In the genomic region with DNA sequence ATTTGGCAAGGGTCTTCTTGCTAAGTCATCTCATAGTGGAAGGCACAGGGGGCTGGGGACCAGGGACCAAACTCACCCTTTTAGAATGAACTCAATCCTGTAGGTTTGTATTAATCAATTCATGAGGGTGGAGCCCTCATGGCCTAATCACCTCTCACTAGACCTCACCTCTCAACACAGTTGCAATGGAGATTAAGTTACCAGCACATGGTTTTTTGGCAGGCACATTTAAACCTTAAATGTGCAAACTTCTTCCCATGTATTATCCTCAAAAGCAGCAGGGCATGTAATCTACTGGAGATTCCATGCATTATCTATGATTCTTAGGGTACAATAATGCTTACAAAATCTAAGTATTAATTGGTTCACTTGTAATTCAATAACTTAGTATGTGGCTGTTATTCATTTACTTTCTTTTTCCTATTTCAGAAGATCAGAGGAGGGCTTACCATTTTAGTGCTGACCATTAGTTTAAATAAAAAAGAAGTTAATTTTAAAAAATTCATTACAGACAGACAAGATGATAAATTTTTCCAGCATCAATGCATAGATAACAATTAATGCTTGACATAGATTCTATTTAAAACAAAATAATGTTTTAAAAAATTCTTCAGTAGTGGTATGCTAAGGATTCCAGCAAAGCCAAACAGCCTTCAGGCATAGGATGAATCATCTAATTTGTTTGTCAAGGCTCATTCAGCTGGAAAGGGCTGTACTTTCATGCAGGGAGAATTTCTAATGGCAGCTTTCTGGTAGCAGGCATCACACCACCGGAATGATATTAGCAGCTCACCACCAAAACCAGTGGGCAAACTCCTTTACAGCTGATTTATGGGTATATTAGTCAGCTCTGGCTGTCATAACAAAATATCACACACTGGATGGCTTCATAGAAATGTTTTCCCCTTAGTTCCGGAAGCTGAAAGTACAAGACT, we compare ENCODE assay signal across 10 cellular contexts.
A peak's percentile ranks its signal among the peaks of the same experiment; 100 is the strongest.
DNase-seq lines count a peak whose midpoint lies in the region; ATAC-seq and TF ChIP-seq lines count a peak whose summit lies in the region.
"Had no signal": no experiment of that assay in that cellular context is flagged by ENCODE, and none has a peak within 500 bp of the region (broad histone marks: within the 10 kb centered on the region; RNA-seq: fewer than 3 reads in every experiment).

No MANE protein-coding gene starts in this region.

- in situ Hi-C loops in mammary epithelial cell (cut with MboI; ENCODE audit: low sequenced_read_pairs in 2 of 2): no loop called here

- no peak overlapping the region for H3K4me3 Mint-ChIP-seq in neural crest cell

- H3K9me3 Mint-ChIP-seq in neural crest cell: peaks cover 5% of the 10 kb centered on the region

- H3K9ac ChIP-seq in mammary epithelial cell (ENCODE audit: insufficient read depth, low read length): no peak overlapping the region

- H4K20me1 ChIP-seq in mammary epithelial cell (ENCODE audit: insufficient read depth, low read length): no peaks in the 10 kb centered on the region

- H3K9me3 ChIP-seq in mammary epithelial cell (replicated peaks; ENCODE audit: insufficient read depth, low read length): no peaks in the 10 kb centered on the region
- H3K9me3 ChIP-seq: gastroesophageal sphincter, neutrophil had no signal

- H3K4me2 ChIP-seq in mammary epithelial cell (ENCODE audit: insufficient read depth, low read depth, low read length): peak overlapping the region; percentile 50

- intact Hi-C loops in mammary epithelial cell (cut with micrococcal nuclease): no loop called here

- CTCF ChIA-PET in mammary epithelial cell (lab: Charles Lee; ENCODE audit: low non-redundant PET): no interaction called here

- peaks cover 30% of the 10 kb centered on the region for H3K4me1 ChIP-seq in mammary epithelial cell (ENCODE audit: insufficient read depth, low read length)

- H3K4me1 Mint-ChIP-seq in neural crest cell: peaks cover 27% of the 10 kb centered on the region

- ATAC-seq in GM21723 (IDR thresholded peaks at IDR 0.05; ENCODE audit: unreplicated experiment): no peak
- ATAC-seq: gastroesophageal sphincter had no signal

- no peaks in the 10 kb centered on the region for H3K79me2 ChIP-seq in mammary epithelial cell (ENCODE audit: insufficient read depth, low read length)

- no peak overlapping the region for H3K4me3 ChIP-seq in mammary epithelial cell (replicated peaks in 1 of 3; ENCODE audit: insufficient read depth in 1 of 3, low read depth in 2 of 3, low read length in 3 of 3)
- H3K4me3 ChIP-seq: gastroesophageal sphincter had no signal

- peak; percentile 84 for DNase-seq in DMS53 (lab: John Stamatoyannopoulos, UW)
- peak; percentile 74 for DNase-seq in NCI-H1694 (lab: John Stamatoyannopoulos, UW)
- DNase-seq in mammary epithelial cell: peak; percentile 94
- DNase-seq in neural crest cell (ENCODE audit: low read depth, low spot score): no peak
- no peak for DNase-seq in NCI-H510A treated with DMSO at 0.1 percent for 48 hours (lab: John Stamatoyannopoulos, UW)
- DNase-seq in activated T-cell treated with anti-CD3 and anti-CD28 coated beads for 4 hours: no peak
- no peak for DNase-seq in NCI-H187 treated with DMSO at 0.1 percent for 48 hours (lab: John Stamatoyannopoulos, UW)

- no peaks in the 10 kb centered on the region for H3K36me3 ChIP-seq in mammary epithelial cell (ENCODE audit: insufficient read depth, low read length)
- H3K36me3 ChIP-seq: gastroesophageal sphincter, neutrophil had no signal

- peak overlapping the region; percentile 72 for H3K27ac ChIP-seq in mammary epithelial cell (ENCODE audit: insufficient read depth, low read depth, low read length)
- H3K27ac ChIP-seq: neutrophil had no signal

- TF ChIP-seq CTCF in mammary epithelial cell (conservative IDR thresholded peaks at IDR 0.05 in 1 of 2, IDR thresholded peaks at IDR 0.05 in 1 of 2; ENCODE audit: extremely low read depth in 1 of 2, insufficient read depth in 1 of 2, low read depth in 1 of 2, low read length in 2 of 2) (no peak), neural crest cell (conservative IDR thresholded peaks at IDR 0.05) (no peak)

- peak overlapping the region; percentile 38 for H3K27ac Mint-ChIP-seq in neural crest cell (ENCODE audit: unreplicated experiment)

- WGBS in mammary epithelial cell (ENCODE audit: low coverage, missing lambda C conversion rate): 42% methylated on average over 2 of the region's 2 CpGs

- dilution Hi-C loops in mammary epithelial cell (cut with HindIII; ENCODE audit: low sequenced_read_pairs): no loop called here

- no peaks in the 10 kb centered on the region for H3K27me3 Mint-ChIP-seq in neural crest cell (ENCODE audit: low read depth)

- no peaks in the 10 kb centered on the region for H3K36me3 Mint-ChIP-seq in neural crest cell (ENCODE audit: low read depth)

- BruUV-seq in mammary epithelial cell (replicated peaks; lab: Mats Ljungman, UMichigan): no TSS peak

- H2AFZ ChIP-seq in mammary epithelial cell (ENCODE audit: low read depth, low read length): no peak overlapping the region

- no peaks in the 10 kb centered on the region for H3K27me3 ChIP-seq in mammary epithelial cell (ENCODE audit: insufficient read depth, low read length)
- H3K27me3 ChIP-seq: gastroesophageal sphincter, neutrophil had no signal

Comparison
In these comparisons a context has a peak if more than half of its experiments do, and no peak if none do; other contexts are left out.
1. DNase-seq: peak in DMS53 (single experiment), NCI-H1694 (single experiment) and mammary epithelial cell (single experiment); none in neural crest cell (single experiment), NCI-H510A treated with DMSO at 0.1 percent for 48 hours (single experiment), activated T-cell treated with anti-CD3 and anti-CD28 coated beads for 4 hours (single experiment) and NCI-H187 treated with DMSO at 0.1 percent for 48 hours (single experiment).